Comparison of ENCODE assay signal across 33 cellular contexts in the genomic region with DNA sequence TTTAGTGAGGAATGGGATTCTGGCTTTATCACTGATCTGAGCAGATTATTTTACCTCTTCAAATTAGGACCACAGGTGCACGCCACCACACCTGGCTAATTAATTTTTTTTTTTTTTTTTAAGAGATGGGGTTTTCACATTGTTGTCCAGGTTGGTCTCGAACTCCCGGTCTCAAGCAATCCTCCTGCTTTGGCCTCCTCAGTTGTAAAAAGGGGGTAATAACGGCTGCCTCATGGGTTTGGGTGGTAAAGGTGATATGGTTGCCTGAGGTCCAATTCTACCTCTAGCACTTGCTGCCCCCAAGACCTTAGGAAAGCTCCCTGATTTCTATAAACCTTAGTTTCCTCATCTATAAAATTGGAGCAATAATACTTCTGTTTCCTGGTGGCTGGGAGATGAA.
"Had no signal": no experiment of that assay in that cellular context is flagged by ENCODE, and none has a peak within 500 bp of the region (broad histone marks: within the 10 kb centered on the region; RNA-seq: fewer than 3 reads in every experiment).

No MANE protein-coding gene starts in this region.

- H3K36me3 Mint-ChIP-seq: activated CD8-positive, alpha-beta memory T cell treated with anti-CD3 and anti-CD28 coated beads, Interleukin-2, amount 10 ng/mL, durations not matched to agents 7 days and 5 days; activated naive CD4-positive, alpha-beta T cell treated with anti-CD3 and anti-CD28 coated beads, Interleukin-2, amount 10 ng/mL, durations not matched to agents 7 days and 5 days; activated naive CD4-positive, alpha-beta T cell treated with anti-CD3 and anti-CD28 coated beads, Interleukin-2, amount 50 U/mL, for 24 hours; activated naive CD8-positive, alpha-beta T cell treated with anti-CD3 and anti-CD28 coated beads, Interleukin-2, amount 10 ng/mL, durations not matched to agents 7 days and 5 days; brain had no signal

- H3K9me3 Mint-ChIP-seq: activated CD4-positive, alpha-beta memory T cell treated with anti-CD3 and anti-CD28 coated beads, Interleukin-2, amount 10 ng/mL, durations not matched to agents 7 days and 5 days had no signal

- H3K4me3 ChIP-seq: ascending aorta, cardiac muscle cell had no signal

- DNase-seq: activated B cell treated with CpG ODN at 0.5 μM for 24 hours; activated CD4-positive, alpha-beta memory T cell treated with anti-CD3 and anti-CD28 coated beads, Interleukin-2, amount 10 ng/mL, durations not matched to agents 7 days and 5 days; activated CD4-positive, alpha-beta T cell treated with anti-CD3 and anti-CD28 coated beads for 4 hours; activated CD4-positive, alpha-beta T cell treated with anti-CD3 and anti-CD28 coated beads, Interleukin-2, amount 10 ng/mL, durations not matched to agents 7 days and 5 days; activated CD4-positive, alpha-beta T cell treated with anti-CD3 and anti-CD28 coated beads, Interleukin-2, amount 50 U/mL, for 48 hours; activated CD4-positive, CD25-positive, alpha-beta regulatory T cell treated with anti-CD3 and anti-CD28 coated beads, Interleukin-2, amount 50 U/mL, for 72 hours; activated CD8-positive, alpha-beta memory T cell treated with anti-CD3 and anti-CD28 coated beads for 24 hours; activated CD8-positive, alpha-beta memory T cell treated with anti-CD3 and anti-CD28 coated beads, Interleukin-2, amount 10 ng/mL, durations not matched to agents 7 days and 5 days; activated CD8-positive, alpha-beta memory T cell treated with anti-CD3 and anti-CD28 coated beads, Interleukin-2, amount 50 U/mL, for 48 hours; activated CD8-positive, alpha-beta T cell treated with anti-CD3 and anti-CD28 coated beads, Interleukin-2, amount 10 ng/mL, durations not matched to agents 7 days and 5 days; activated effector memory CD4-positive, alpha-beta T cell treated with Interleukin-2 at 50 U/mL for 16 hours; activated gamma-delta T cell; activated naive CD4-positive, alpha-beta T cell treated with anti-CD3 and anti-CD28 coated beads, Interleukin-2, amount 10 ng/mL, durations not matched to agents 7 days and 5 days; activated naive CD4-positive, alpha-beta T cell treated with Interleukin-2 at 50 U/mL for 16 hours; activated naive CD8-positive, alpha-beta T cell treated with anti-CD3 and anti-CD28 coated beads, Interleukin-2, amount 10 ng/mL, durations not matched to agents 7 days and 5 days; activated naive CD8-positive, alpha-beta T cell treated with anti-CD3 and anti-CD28 coated beads, Interleukin-2, amount 50 U/mL, for 24 hours; activated T-cell treated with anti-CD3 and anti-CD28 coated beads, Interleukin-2, amount 50 U/mL, for 24 hours; activated T-cell treated with anti-CD3 and anti-CD28 coated beads, Interleukin-2, amount 50 U/mL, for 48 hours; amygdala; anterior cingulate cortex; central memory CD4-positive, alpha-beta T cell; T-helper 1 cell; T-helper 2 cell; T-helper 9 cell had no signal

- H3K4me3 Mint-ChIP-seq: activated B cell treated with CpG ODN at 0.5 μM for 24 hours; activated CD4-positive, alpha-beta memory T cell treated with anti-CD3 and anti-CD28 coated beads, Interleukin-2, amount 10 ng/mL, durations not matched to agents 7 days and 5 days; activated CD4-positive, alpha-beta T cell treated with anti-CD3 and anti-CD28 coated beads, Interleukin-2, amount 10 ng/mL, durations not matched to agents 7 days and 5 days; activated CD8-positive, alpha-beta memory T cell treated with anti-CD3 and anti-CD28 coated beads, Interleukin-2, amount 10 ng/mL, durations not matched to agents 7 days and 5 days; activated CD8-positive, alpha-beta T cell treated with anti-CD3 and anti-CD28 coated beads, Interleukin-2, amount 10 ng/mL, durations not matched to agents 7 days and 5 days; activated naive CD4-positive, alpha-beta T cell treated with anti-CD3 and anti-CD28 coated beads, Interleukin-2, amount 10 ng/mL, durations not matched to agents 7 days and 5 days; activated naive CD4-positive, alpha-beta T cell treated with anti-CD3 and anti-CD28 coated beads, Interleukin-2, amount 50 U/mL, for 24 hours; activated naive CD8-positive, alpha-beta T cell; activated naive CD8-positive, alpha-beta T cell treated with anti-CD3 and anti-CD28 coated beads, Interleukin-2, amount 10 ng/mL, durations not matched to agents 7 days and 5 days; activated naive CD8-positive, alpha-beta T cell treated with anti-CD3 and anti-CD28 coated beads, Interleukin-2, amount 50 U/mL, for 24 hours; activated T-cell treated with anti-CD3 and anti-CD28 coated beads, Interleukin-2, amount 50 U/mL, for 24 hours; brain; T-helper 1 cell treated with Interleukin-12 subunit alpha and Interleukin-12 subunit beta and Interleukin-4 antibody, amounts not matched to agents 30 μg/mL and 1 μg/mL, for 36 hours; T-helper 2 cell treated with Interferon-gamma antibody and Interleukin-4, amounts not matched to agents 5 μg/mL and 100 μg/mL, for 36 hours had no signal

- H3K27me3 ChIP-seq: ascending aorta, cardiac muscle cell had no signal

- H3K4me1 Mint-ChIP-seq: activated naive CD8-positive, alpha-beta T cell treated with anti-CD3 and anti-CD28 coated beads, Interleukin-2, amount 50 U/mL, for 24 hours had no signal

- H3K27ac ChIP-seq: cardiac muscle cell, VCaP had no signal

- ATAC-seq: activated CD8-positive, alpha-beta memory T cell treated with anti-CD3 and anti-CD28 coated beads, Interleukin-2, amount 10 ng/mL, durations not matched to agents 7 days and 5 days; activated CD8-positive, alpha-beta T cell treated with anti-CD3 and anti-CD28 coated beads, Interleukin-2, amount 10 ng/mL, durations not matched to agents 7 days and 5 days; activated naive CD8-positive, alpha-beta T cell treated with anti-CD3 and anti-CD28 coated beads, Interleukin-2, amount 50 U/mL, for 24 hours had no signal

- H3K27ac Mint-ChIP-seq: activated B cell treated with CpG ODN at 0.5 μM for 24 hours; activated CD4-positive, alpha-beta memory T cell treated with anti-CD3 and anti-CD28 coated beads, Interleukin-2, amount 10 ng/mL, durations not matched to agents 7 days and 5 days; activated CD4-positive, alpha-beta T cell treated with anti-CD3 and anti-CD28 coated beads, Interleukin-2, amount 10 ng/mL, durations not matched to agents 7 days and 5 days; activated CD8-positive, alpha-beta memory T cell treated with anti-CD3 and anti-CD28 coated beads, Interleukin-2, amount 10 ng/mL, durations not matched to agents 7 days and 5 days; activated CD8-positive, alpha-beta T cell treated with anti-CD3 and anti-CD28 coated beads, Interleukin-2, amount 10 ng/mL, durations not matched to agents 7 days and 5 days; activated naive CD4-positive, alpha-beta T cell treated with anti-CD3 and anti-CD28 coated beads, Interleukin-2, amount 10 ng/mL, durations not matched to agents 7 days and 5 days; activated naive CD4-positive, alpha-beta T cell treated with anti-CD3 and anti-CD28 coated beads, Interleukin-2, amount 50 U/mL, for 24 hours; activated naive CD8-positive, alpha-beta T cell; activated naive CD8-positive, alpha-beta T cell treated with anti-CD3 and anti-CD28 coated beads, Interleukin-2, amount 10 ng/mL, durations not matched to agents 7 days and 5 days; activated naive CD8-positive, alpha-beta T cell treated with anti-CD3 and anti-CD28 coated beads, Interleukin-2, amount 50 U/mL, for 24 hours; activated T-cell treated with anti-CD3 and anti-CD28 coated beads, Interleukin-2, amount 50 U/mL, for 24 hours; activated T-helper 2 cell treated with anti-CD3 and anti-CD28 coated beads, Interferon-gamma antibody, Interleukin-2, Interleukin-4, amounts not matched to agents 10 μg/mL and 5 μg/mL and 100 μg/mL, durations not matched to agents 14 hours and 24 hours and 36 hours; brain; T-helper 1 cell treated with Interleukin-12 subunit alpha and Interleukin-12 subunit beta and Interleukin-4 antibody, amounts not matched to agents 30 μg/mL and 1 μg/mL, for 36 hours; T-helper 2 cell treated with Interferon-gamma antibody and Interleukin-4, amounts not matched to agents 5 μg/mL and 100 μg/mL, for 36 hours had no signal

- H3K36me3 ChIP-seq: ascending aorta, cardiac muscle cell had no signal

- H3K27me3 Mint-ChIP-seq: activated CD4-positive, alpha-beta memory T cell treated with anti-CD3 and anti-CD28 coated beads, Interleukin-2, amount 10 ng/mL, durations not matched to agents 7 days and 5 days; activated naive CD4-positive, alpha-beta T cell treated with anti-CD3 and anti-CD28 coated beads, Interleukin-2, amount 10 ng/mL, durations not matched to agents 7 days and 5 days had no signal
